22 cellular contexts compared by ENCODE assay signal in the genomic region with DNA sequence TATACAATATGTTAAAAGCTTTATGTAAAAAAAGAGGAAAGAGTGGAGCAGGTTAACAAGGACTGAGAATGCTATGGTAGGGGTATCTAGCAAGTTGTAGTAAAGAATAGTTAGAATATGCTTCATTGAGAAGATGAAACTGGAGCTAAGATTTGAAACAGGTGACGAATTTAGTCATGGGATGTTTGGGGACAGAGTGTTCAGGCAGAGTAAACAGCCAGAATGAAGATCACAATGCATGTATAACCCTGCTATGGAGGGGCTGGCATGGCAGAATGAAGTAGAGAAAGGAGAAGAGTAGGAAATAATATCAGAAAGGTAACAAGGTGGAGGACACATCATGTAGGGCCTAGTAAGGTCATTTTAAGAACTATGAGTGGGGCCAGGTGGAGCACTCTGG.
"Had no signal": no experiment of that assay in that cellular context is flagged by ENCODE, and none has a peak within 500 bp of the region (broad histone marks: within the 10 kb centered on the region; RNA-seq: fewer than 3 reads in every experiment).

No MANE protein-coding gene starts in this region.

- DNase-seq: Karpas-422, KG1, MG63, NCI-H1092, NCI-H1105 treated with DMSO at 0.1 percent for 48 hours, NCI-H1417 treated with DMSO at 0.1 percent for 48 hours, NCI-H146, NCI-H1694 treated with DMSO at 0.1 percent for 48 hours, NCI-H1930, NCI-H2081, NCI-H2107, NCI-H2171, NCI-H226, NCI-H446, NCI-H510A, NCI-H524 treated with DMSO at 0.1 percent for 48 hours, NCI-H69, NCI-H774, SHP77 treated with DMSO at 0.1 percent for 48 hours, SJCRH30 had no signal

- ATAC-seq: Right ventricle myocardium inferior had no signal

- H3K27ac ChIP-seq: SJCRH30, SK-N-MC had no signal

- H3K9me3 ChIP-seq: MG63, SJCRH30 had no signal

- H3K4me3 ChIP-seq: MG63, SJCRH30, SK-N-MC had no signal

- H3K4me1 ChIP-seq: SJCRH30 had no signal

- H3K27me3 ChIP-seq: MG63, SJCRH30 had no signal
